8 cellular contexts compared by ENCODE assay signal in the genomic region with DNA sequence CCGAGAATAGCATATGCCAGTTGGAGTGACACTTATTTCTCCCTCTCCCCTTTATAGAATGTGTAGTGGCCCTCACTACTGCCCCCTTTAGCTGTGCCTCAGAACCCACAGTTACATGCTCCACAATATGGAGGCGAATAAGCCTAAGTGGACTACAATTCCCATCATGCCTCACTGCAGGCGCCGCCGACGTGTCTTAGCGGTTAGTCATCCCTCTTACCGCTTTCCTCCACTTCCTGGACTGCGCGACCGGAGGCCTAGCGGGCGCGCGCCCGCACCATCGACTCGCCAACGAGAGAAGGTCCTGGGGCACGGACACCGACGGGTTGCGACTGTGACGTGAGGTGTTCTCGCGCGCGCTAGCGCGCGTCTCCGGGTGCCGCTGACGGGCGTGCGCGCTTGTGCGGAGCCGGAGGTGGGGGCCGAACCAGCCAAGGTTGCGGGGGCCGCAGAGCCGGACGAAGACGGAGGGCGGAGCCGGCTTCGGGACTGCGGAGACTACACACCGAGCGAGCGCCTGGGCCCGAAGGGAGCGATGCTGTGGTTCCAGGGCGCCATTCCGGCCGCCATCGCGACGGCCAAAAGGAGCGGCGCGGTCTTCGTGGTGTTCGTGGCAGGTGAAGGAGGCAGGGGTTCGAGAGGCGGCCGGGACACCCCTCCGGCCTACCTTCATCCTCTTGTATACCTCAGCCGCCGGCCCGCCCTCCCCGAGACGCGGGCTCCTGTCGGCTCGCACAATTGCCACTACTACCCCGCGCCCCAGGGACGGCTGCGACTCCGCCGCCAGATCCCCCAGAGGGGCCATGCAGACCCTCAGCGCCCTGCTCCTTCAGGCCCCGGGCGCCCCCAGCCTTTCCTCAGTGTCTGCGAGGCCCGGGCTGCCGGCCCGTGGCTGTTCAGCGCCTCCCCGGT. TPM values are rescaled to one million over a fixed set of nuclear protein-coding genes. Genes with fewer than 3 reads are reported as not detected.
DNase-seq lines count a peak whose midpoint lies in the region; ATAC-seq and FAIRE-seq lines count a peak whose summit lies in the region.

A gene with protein sequence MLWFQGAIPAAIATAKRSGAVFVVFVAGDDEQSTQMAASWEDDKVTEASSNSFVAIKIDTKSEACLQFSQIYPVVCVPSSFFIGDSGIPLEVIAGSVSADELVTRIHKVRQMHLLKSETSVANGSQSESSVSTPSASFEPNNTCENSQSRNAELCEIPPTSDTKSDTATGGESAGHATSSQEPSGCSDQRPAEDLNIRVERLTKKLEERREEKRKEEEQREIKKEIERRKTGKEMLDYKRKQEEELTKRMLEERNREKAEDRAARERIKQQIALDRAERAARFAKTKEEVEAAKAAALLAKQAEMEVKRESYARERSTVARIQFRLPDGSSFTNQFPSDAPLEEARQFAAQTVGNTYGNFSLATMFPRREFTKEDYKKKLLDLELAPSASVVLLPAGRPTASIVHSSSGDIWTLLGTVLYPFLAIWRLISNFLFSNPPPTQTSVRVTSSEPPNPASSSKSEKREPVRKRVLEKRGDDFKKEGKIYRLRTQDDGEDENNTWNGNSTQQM (plus strand): TSS at position 461 of the 912 bp plus-strand sequence. CDS start 75 bp downstream, at position 536.

- ATAC-seq in GM21360 (IDR thresholded peaks at IDR 0.05; ENCODE audit: unreplicated experiment), result peak; percentile 92
- ATAC-seq in activated CD8-positive, alpha-beta memory T cell treated with anti-CD3 and anti-CD28 coated beads, Interleukin-2, amount 10 ng/mL, durations not matched to agents 7 days and 5 days, result peak; percentile 94

- H3K23ac ChIP-seq in mesendoderm (ENCODE audit: low read length), result no peak within 1 kb of the TSS

- peak within 1 kb of the TSS; percentile 88 for H3K9ac ChIP-seq in endocrine pancreas (ENCODE audit: control insufficient read depth, insufficient read depth, low read length)
- peak within 1 kb of the TSS; percentile 99 for H3K9ac ChIP-seq in mesendoderm (ENCODE audit: low read length)

- peak within 1 kb of the TSS; percentile 77 for H3K18ac ChIP-seq in mesendoderm (ENCODE audit: low read length)

- peak within 1 kb of the TSS; percentile 66 for H3K4ac ChIP-seq in mesendoderm (ENCODE audit: low read depth, low read length)

- peaks cover 30% of the 10 kb centered on the region for H3K4me1 Mint-ChIP-seq in activated CD8-positive, alpha-beta memory T cell treated with anti-CD3 and anti-CD28 coated beads, Interleukin-2, amount 10 ng/mL, durations not matched to agents 7 days and 5 days

- H3K79me1 ChIP-seq in mesendoderm (ENCODE audit: low read length), result peaks cover 8% of the 10 kb centered on the region

- WGBS in mesendoderm (ENCODE audit: extremely low coverage, insufficient coverage, low lambda C conversion rate), result no CpG with 5 or more reads among the region's 92 CpGs

- no peak within 1 kb of the TSS for H4K5ac ChIP-seq in mesendoderm (ENCODE audit: low read length)

- peaks cover 29% of the 10 kb centered on the region for H3K79me2 ChIP-seq in mesendoderm (ENCODE audit: control insufficient read depth, insufficient read depth, low read length)

- DNase-seq in COR-L47 (lab: John Stamatoyannopoulos, UW), result peak; percentile 97
- DNase-seq in HTR-8/SVneo (ENCODE audit: insufficient read length, low spot score), result peak; percentile 96
- peak; percentile 93 for DNase-seq in NOMO-1 treated with dmso at 0.1 percent for 144 hours (lab: John Stamatoyannopoulos, UW; ENCODE audit: unreplicated experiment)
- DNase-seq in activated CD8-positive, alpha-beta memory T cell treated with anti-CD3 and anti-CD28 coated beads, Interleukin-2, amount 10 ng/mL, durations not matched to agents 7 days and 5 days, result peak; percentile 98
- DNase-seq in mesendoderm, result peak; percentile 100
- peak; percentile 77 for DNase-seq in stimulated activated CD8-positive, alpha-beta memory T cell treated with anti-CD3 and anti-CD28 coated beads, Interleukin-15, amount 100 ng/mL, for 24 hours (ENCODE audit: low read depth)

- no peak within 1 kb of the TSS for H4K8ac ChIP-seq in mesendoderm (ENCODE audit: low read depth, low read length)

- peak within 1 kb of the TSS; percentile 99 for H3K56ac ChIP-seq in mesendoderm (ENCODE audit: low read length)

- H3K9me3 Mint-ChIP-seq in activated CD8-positive, alpha-beta memory T cell treated with anti-CD3 and anti-CD28 coated beads, Interleukin-2, amount 10 ng/mL, durations not matched to agents 7 days and 5 days (ENCODE audit: low read depth), result no peaks in the 10 kb centered on the region

- no peaks in the 10 kb centered on the region for H3K27me3 Mint-ChIP-seq in activated CD8-positive, alpha-beta memory T cell treated with anti-CD3 and anti-CD28 coated beads, Interleukin-2, amount 10 ng/mL, durations not matched to agents 7 days and 5 days

- peak within 1 kb of the TSS; percentile 58 for H3K4me2 ChIP-seq in mesendoderm (ENCODE audit: low read length)

- no peak within 1 kb of the TSS for H2BK15ac ChIP-seq in mesendoderm (replicated peaks; ENCODE audit: low read depth)

- no peak within 1 kb of the TSS for H2AK5ac ChIP-seq in mesendoderm (ENCODE audit: low read length)

- H2BK120ac ChIP-seq in mesendoderm (ENCODE audit: low read depth, low read length), result no peak within 1 kb of the TSS

- peaks cover 8% of the 10 kb centered on the region for H3K4me1 ChIP-seq in endocrine pancreas (ENCODE audit: control insufficient read depth, insufficient read depth, low read length)
- H3K4me1 ChIP-seq in mesendoderm (ENCODE audit: control insufficient read depth, low read depth, low read length), result no peaks in the 10 kb centered on the region

- peak within 1 kb of the TSS; percentile 43 for H2BK5ac ChIP-seq in mesendoderm (ENCODE audit: low read length)

- H3K27ac ChIP-seq in mesendoderm (ENCODE audit: low read depth, low read length), result peak within 1 kb of the TSS; percentile 97

- FAIRE-seq in HTR-8/SVneo (lab: Jason Lieb, UNC), result peak; percentile 93

- H3K4me3 Mint-ChIP-seq in activated CD8-positive, alpha-beta memory T cell treated with anti-CD3 and anti-CD28 coated beads, Interleukin-2, amount 10 ng/mL, durations not matched to agents 7 days and 5 days, result peak within 1 kb of the TSS; percentile 89

- CTCF ChIA-PET in activated CD8-positive, alpha-beta memory T cell treated with anti-CD3 and anti-CD28 coated beads, Interleukin-2, amount 10 ng/mL, durations not matched to agents 7 days and 5 days (lab: Charles Lee), result interaction anchor here (0.6 to 1.7 kb wide), 8 partner anchors 10 to 737 kb away, joined by 3 to 6 read pairs (median 3); no protein-coding TSS in a partner anchor

- H3K36me3 ChIP-seq in endocrine pancreas (ENCODE audit: control insufficient read depth, insufficient read depth, low read length) (no peaks in the 10 kb centered on the region), mesendoderm (ENCODE audit: control insufficient read depth, insufficient read depth, low read length) (no peaks in the 10 kb centered on the region)

- no peaks in the 10 kb centered on the region for H3K9me3 ChIP-seq in endocrine pancreas (ENCODE audit: control insufficient read depth, low read length)

- no peaks in the 10 kb centered on the region for H3K27me3 ChIP-seq in endocrine pancreas (ENCODE audit: control insufficient read depth, insufficient read depth, low read length)
- H3K27me3 ChIP-seq in mesendoderm (ENCODE audit: insufficient read depth, low read length, poor library complexity), result no peaks in the 10 kb centered on the region

- peak within 1 kb of the TSS; percentile 99 for H3K27ac Mint-ChIP-seq in activated CD8-positive, alpha-beta memory T cell treated with anti-CD3 and anti-CD28 coated beads, Interleukin-2, amount 10 ng/mL, durations not matched to agents 7 days and 5 days

- peak within 1 kb of the TSS; percentile 100 for H3K4me3 ChIP-seq in endocrine pancreas (ENCODE audit: control insufficient read depth, insufficient read depth, low read length)
- H3K4me3 ChIP-seq in mesendoderm (ENCODE audit: low read length), result peak within 1 kb of the TSS; percentile 99

- peaks cover 23% of the 10 kb centered on the region for H3K36me3 Mint-ChIP-seq in activated CD8-positive, alpha-beta memory T cell treated with anti-CD3 and anti-CD28 coated beads, Interleukin-2, amount 10 ng/mL, durations not matched to agents 7 days and 5 days

RNA-seq across cellular contexts. Expression of the gene that starts here (rescaled TPM):
- 100 to 1,000 TPM; 105 to 112 TPM for total RNA-seq in activated CD8-positive, alpha-beta memory T cell treated with anti-CD3 and anti-CD28 coated beads, Interleukin-2, amount 10 ng/mL, durations not matched to agents 7 days and 5 days
- polyA plus RNA-seq in mesendoderm (2013, experiment 1 of 2), result 47.1 TPM
- polyA plus RNA-seq in mesendoderm (2013, experiment 2 of 2), result 47.9 TPM

Comparison
In these comparisons a context has a peak if more than half of its experiments do, and no peak if none do; other contexts are left out.
1. Peak in every context shown above with its lines: DNase-seq, ATAC-seq, H3K4me3 ChIP-seq and H3K27ac ChIP-seq.